ENCODE assay signal across 8 cellular contexts in the genomic region with DNA sequence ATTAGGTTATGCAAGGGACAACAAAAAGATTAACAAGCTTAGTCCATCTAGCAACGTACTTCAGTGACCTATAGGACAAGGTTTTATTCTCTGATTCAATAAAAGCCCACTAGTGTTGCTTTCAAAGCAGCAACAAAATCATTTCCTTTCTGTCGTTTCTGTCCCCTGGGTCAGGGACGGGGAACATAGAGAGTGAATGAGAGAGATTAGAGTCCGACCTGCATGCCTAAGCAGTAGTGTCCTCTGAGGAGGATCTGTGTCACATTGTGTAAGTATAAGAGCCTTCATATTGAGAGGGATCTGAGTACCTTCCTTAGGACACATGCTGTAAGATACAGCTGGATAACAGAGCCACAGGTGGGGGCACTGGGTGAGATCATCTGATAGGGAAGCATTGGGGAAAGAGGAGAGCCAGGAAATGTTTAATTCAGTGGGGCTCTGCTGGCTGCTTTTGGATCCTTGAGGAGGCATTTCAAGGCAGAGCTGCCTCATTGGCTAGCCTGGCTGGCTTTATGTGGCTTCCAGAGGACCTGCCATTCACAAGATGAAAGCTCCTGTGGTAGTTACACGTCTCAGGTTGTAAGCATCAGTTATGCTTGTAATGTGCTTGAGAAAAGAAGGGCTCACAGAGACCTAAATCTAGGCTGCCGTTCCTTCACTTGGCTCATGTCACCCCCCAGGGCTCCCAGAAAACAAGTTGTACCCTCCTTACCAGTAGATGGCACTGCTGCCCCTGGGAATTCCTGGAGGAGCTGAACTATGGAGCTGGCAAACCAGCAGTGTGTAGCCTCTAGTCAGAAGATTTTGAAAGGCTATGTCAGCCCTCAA. TPM values are rescaled to one million over a fixed set of nuclear protein-coding genes. Genes with fewer than 3 reads are reported as not detected.
DNase-seq lines count a peak whose midpoint lies in the region; ATAC-seq and TF ChIP-seq lines count a peak whose summit lies in the region.

No MANE protein-coding gene starts in this region.

- H3K4me1 ChIP-seq in BE2C (peaks cover 14% of the 10 kb centered on the region), SJCRH30 (0 out of 2 replicates have a peak, but pooled peaks cover 3% of the 10 kb centered on the region)

- H3K27me3 ChIP-seq in BE2C = no peaks in the 10 kb centered on the region
- no peaks in the 10 kb centered on the region for H3K27me3 ChIP-seq in SJCRH30

- H3K36me3 ChIP-seq in BE2C = peaks cover 30% of the 10 kb centered on the region
- 0 out of 2 replicates have a peak, but pooled peaks cover 3% of the 10 kb centered on the region for H3K36me3 ChIP-seq in SJCRH30

- peak; percentile 96 for TF ChIP-seq CTCF in BE2C (IDR thresholded peaks at IDR 0.05; ENCODE audit: low read depth, low read length)

- ATAC-seq in GM18907 (IDR thresholded peaks at IDR 0.05; ENCODE audit: unreplicated experiment) = peak; percentile 49
- no peak for ATAC-seq in HG02623 (IDR thresholded peaks at IDR 0.05; ENCODE audit: unreplicated experiment)

- peak overlapping the region; percentile 96 for H3K4me3 ChIP-seq in BE2C (ENCODE audit: low read depth, low read length)
- H3K4me3 ChIP-seq in SJCRH30 = no peak overlapping the region

- H3K9me3 ChIP-seq in BE2C (no peaks in the 10 kb centered on the region), SJCRH30 (replicated peaks) (no peaks in the 10 kb centered on the region)

- DNase-seq in BE2C (peak; percentile 91), MV-4-11 (lab: John Stamatoyannopoulos, UW) (peak; percentile 28), SJCRH30 (peak; percentile 82 to 93), epidermal melanocyte (ENCODE audit: insufficient read length, low spot score) (peak; percentile 88), middle frontal gyrus (ENCODE audit: extremely low spot score, low spot score) (peak; percentile 88), ureter (ENCODE audit: low spot score) (peak; percentile 79)

- H3K27ac ChIP-seq in SJCRH30 = no peak overlapping the region

RNA-seq across cellular contexts. Expression of a gene that starts 2.7 kb away (rescaled TPM):
- 175 TPM for polyA plus RNA-seq in BE2C (2012; ENCODE audit: insufficient read depth, insufficient read length, low read depth)
- 10.8 and 14.1 TPM in 2 replicates for total RNA-seq in SJCRH30 (2014; rRNA removed; shearing (Covaris generic))
- total RNA-seq in ureter = 1.5 TPM

Comparison
In these comparisons a context has a peak if more than half of its experiments do, and no peak if none do; other contexts are left out.
1. DNase-seq: peak in every context shown above with its lines; median percentile 91 in BE2C; 88 in epidermal melanocyte; 88 in middle frontal gyrus; 88 in SJCRH30; 79 in ureter; 28 in MV-4-11.